ENCODE assay signal across 7 cellular contexts in the genomic region with DNA sequence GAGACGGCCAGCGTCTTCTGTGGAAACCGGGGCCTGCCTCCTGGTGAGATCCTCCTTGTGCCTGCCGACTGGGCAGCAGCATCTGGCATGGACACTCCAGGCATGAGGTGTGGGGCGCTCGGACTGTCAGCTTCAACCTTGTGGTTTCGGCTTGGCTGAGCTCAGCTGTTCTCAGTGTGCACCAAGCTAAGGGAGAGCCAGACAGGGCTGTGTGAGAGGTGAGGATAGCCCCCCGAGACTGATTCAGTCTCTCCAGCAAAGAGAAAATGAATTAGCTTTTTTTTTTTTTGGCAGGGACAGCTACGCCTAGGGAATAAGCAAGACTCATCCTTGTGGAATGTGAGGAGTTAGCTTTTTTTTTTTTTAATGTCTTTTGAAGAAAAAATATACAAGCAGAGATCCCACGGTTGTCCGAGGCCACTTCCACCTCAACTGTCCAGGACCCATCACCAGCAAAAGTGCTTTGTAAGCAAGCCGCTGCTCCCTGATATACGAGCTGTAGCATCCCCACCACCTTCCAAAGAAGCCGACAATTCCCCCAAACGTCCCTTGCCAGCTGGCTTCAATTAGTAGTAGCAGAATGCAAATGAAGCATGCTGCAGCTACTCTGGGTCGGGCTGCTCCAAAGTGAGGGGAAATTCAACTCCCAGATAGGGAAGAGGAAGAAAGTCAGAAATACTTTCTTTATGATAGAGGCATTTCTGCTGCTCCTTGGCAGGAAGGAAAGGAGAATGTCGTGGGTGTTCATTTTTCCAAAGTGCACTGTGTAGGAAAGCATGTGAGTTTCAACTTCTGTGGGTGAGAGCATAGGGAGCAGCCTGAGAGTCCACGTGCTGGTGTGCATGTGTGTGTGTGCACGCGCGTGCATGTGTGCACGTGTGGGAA. TPM values are rescaled to one million over a fixed set of nuclear protein-coding genes. Genes with fewer than 3 reads are reported as not detected.
A peak's percentile ranks its signal among the peaks of the same experiment; 100 is the strongest.
DNase-seq lines count a peak whose midpoint lies in the region; ATAC-seq, FAIRE-seq and TF ChIP-seq lines count a peak whose summit lies in the region.

No MANE protein-coding gene starts in this region.

- H4K20me1 ChIP-seq in GM12878 (ENCODE audit: control insufficient read depth, insufficient read depth) (no peaks in the 10 kb centered on the region), keratinocyte (ENCODE audit: control insufficient read depth, extremely low read depth, insufficient read depth, low read length) (no peaks in the 10 kb centered on the region)

- no peaks in the 10 kb centered on the region; the same call in 2 of the 3 replicates for H3K9me3 ChIP-seq in GM12878 (replicated peaks; ENCODE audit: control insufficient read depth, insufficient read depth, low read length)
- H3K9me3 ChIP-seq in keratinocyte (ENCODE audit: control insufficient read depth, low read depth, low read length): no peaks in the 10 kb centered on the region
- no peaks in the 10 kb centered on the region for H3K9me3 ChIP-seq in tibial artery
- peaks cover 0 to 19% (median 0%) of the 10 kb centered on the region in 8 donors for H3K9me3 ChIP-seq in spleen

- DNase-seq in HS-27A (ENCODE audit: low read depth): peak; percentile 50
- DNase-seq in GM12878 (ENCODE audit: low read depth, low spot score): no peak
- no peak for DNase-seq in keratinocyte (ENCODE audit: low read depth, low spot score)
- DNase-seq in tibial artery: no peak
- DNase-seq in activated CD4-positive, alpha-beta T cell treated with anti-CD3 and anti-CD28 coated beads for 4 hours: no peak
- DNase-seq in spleen: no peak

- peak; percentile 48; the same call in 1 of the 3 replicates for ATAC-seq in GM12878
- no peak for ATAC-seq in HG02623 (IDR thresholded peaks at IDR 0.05; ENCODE audit: unreplicated experiment)

- in situ Hi-C loops in GM12878 (cut with MboI): no loop called here

- H3K36me3 ChIP-seq in GM12878 (ENCODE audit: control insufficient read depth in 2 of 2, insufficient read depth in 2 of 2, low read length in 1 of 2) (no peaks in the 10 kb centered on the region), keratinocyte (ENCODE audit: control insufficient read depth in 2 of 2, extremely low read depth in 1 of 2, insufficient read depth in 2 of 2, low read length in 2 of 2) (no peaks in the 10 kb centered on the region), tibial artery (no peaks in the 10 kb centered on the region), spleen (no peaks in the 10 kb centered on the region)

- no peaks in the 10 kb centered on the region for H3K79me2 ChIP-seq in GM12878 (ENCODE audit: control insufficient read depth, insufficient read depth, low read length)
- H3K79me2 ChIP-seq in keratinocyte (ENCODE audit: control insufficient read depth, insufficient read depth, low read length): no peaks in the 10 kb centered on the region

- intact Hi-C loops in GM12878 (cut with micrococcal nuclease; ENCODE audit: unreplicated experiment) (no loop called here), tibial artery (cut with DNase I; ENCODE audit: low total_unique reads) (no loop called here), spleen (cut with DNase I; ENCODE audit: low total_unique reads) (no loop called here)

- TF ChIP-seq CTCF in GM12878 (IDR thresholded peaks at IDR 0.05 in 2 of 3, conservative IDR thresholded peaks at IDR 0.05 in 1 of 3; ENCODE audit: control insufficient read depth in 2 of 3, extremely low read depth in 1 of 3, insufficient read depth in 1 of 3, low read depth in 3 of 3, low read length in 3 of 3) (no peak), keratinocyte (optimal IDR thresholded peaks at IDR 0.05 in 1 of 3, IDR thresholded peaks at IDR 0.05 in 1 of 3, conservative IDR thresholded peaks at IDR 0.05 in 1 of 3; ENCODE audit: extremely low read depth in 1 of 3, insufficient read depth in 2 of 3, low read length in 3 of 3) (no peak), tibial artery (IDR thresholded peaks at IDR 0.05) (no peak), spleen (IDR thresholded peaks at IDR 0.05 in 8 of 11, conservative IDR thresholded peaks at IDR 0.05 in 3 of 11) (no peak)

- H3K9me1 ChIP-seq in keratinocyte (ENCODE audit: control insufficient read depth, extremely low read depth, insufficient read depth, low read length): peaks cover 3% of the 10 kb centered on the region

- H3K9ac ChIP-seq in GM12878 (ENCODE audit: control insufficient read depth, insufficient read depth, low read length): no peak overlapping the region
- H3K9ac ChIP-seq in keratinocyte (ENCODE audit: control insufficient read depth, extremely low read depth, insufficient read depth, low read length): peak overlapping the region; percentile 39

- dilution Hi-C loops in keratinocyte (cut with MboI; ENCODE audit: extremely low pct_ligation_motif_present, low sequenced_read_pairs): no loop called here

- TF ChIP-seq POLR2A in GM12878 (IDR thresholded peaks at IDR 0.05; ENCODE audit: low read depth, low read length): no peak
- TF ChIP-seq POLR2A in spleen (IDR thresholded peaks at IDR 0.05): no peak

- TF ChIP-seq RAD21 in GM12878 (IDR thresholded peaks at IDR 0.05; ENCODE audit: insufficient read depth, low read depth, low read length): no peak

- no peaks in the 10 kb centered on the region for H3K4me1 ChIP-seq in GM12878 (ENCODE audit: control insufficient read depth, insufficient read depth, low read length)
- H3K4me1 ChIP-seq in keratinocyte (ENCODE audit: control insufficient read depth, extremely low read depth, insufficient read depth, low read length): peaks cover 18% of the 10 kb centered on the region
- peaks cover 0 to 14% (median 10%) of the 10 kb centered on the region in 4 donors for H3K4me1 ChIP-seq in tibial artery
- H3K4me1 ChIP-seq in spleen: no peaks in the 10 kb centered on the region

- POLR2A ChIA-PET in GM12878 (lab: Charles Lee): no interaction called here

- H3K27ac ChIP-seq in GM12878 (ENCODE audit: control insufficient read depth, insufficient read depth) (no peak overlapping the region), keratinocyte (ENCODE audit: control insufficient read depth, insufficient read depth, low read length) (peak overlapping the region; percentile 24), tibial artery (no peak overlapping the region), spleen (peak overlapping the region in 3 of 8 donors; percentile 2 to 26 (median 4))

- WGBS in GM12878 (ENCODE audit: insufficient coverage, insufficient replicate concordance, low lambda C conversion rate, missing lambda C conversion rate): 23% methylated on average over 22 of the region's 22 CpGs
- WGBS in spleen, 5 donors: 67 to 76% (median 68%) methylated on average over 22 of the region's 22 CpGs

- CTCF ChIA-PET in GM12878 (lab: Yijun Ruan, JAX): interaction anchor here (0.6 kb wide), 2 partner anchors 15 to 16 kb away, joined by 3 read pairs; no protein-coding TSS in a partner anchor

- no peak for FAIRE-seq in GM12878 (lab: Jason Lieb, UNC)
- FAIRE-seq in keratinocyte (lab: Jason Lieb, UNC): no peak

- no TSS peak for BruUV-seq in GM12878 (replicated peaks; lab: Mats Ljungman, UMichigan)

- H3K4me2 ChIP-seq in GM12878 (ENCODE audit: control insufficient read depth, insufficient read depth): no peak overlapping the region
- peak overlapping the region; percentile 92 for H3K4me2 ChIP-seq in keratinocyte (ENCODE audit: control insufficient read depth, extremely low read depth, insufficient read depth, low read depth, low read length)

- TF ChIP-seq EP300 in GM12878 (IDR thresholded peaks at IDR 0.05; ENCODE audit: borderline replicate concordance in 1 of 2, control insufficient read depth in 1 of 2, low read depth in 2 of 2, low read length in 2 of 2): no peak

- no peak overlapping the region for H3K4me3 ChIP-seq in GM12878
- H3K4me3 ChIP-seq in keratinocyte (ENCODE audit: control insufficient read depth in 2 of 3, extremely low read depth in 1 of 3, insufficient read depth in 2 of 3, low read depth in 1 of 3, low read length in 3 of 3): peak overlapping the region in 1 of 3 experiments; percentile 40
- peak overlapping the region; percentile 19 to 27 for H3K4me3 ChIP-seq in tibial artery
- no peak overlapping the region for H3K4me3 ChIP-seq in spleen

- H2AFZ ChIP-seq in GM12878 (ENCODE audit: control insufficient read depth, low read depth, low read length) (no peak overlapping the region), keratinocyte (ENCODE audit: control insufficient read depth, low read length) (no peak overlapping the region)

- RAD21 ChIA-PET in GM12878 (lab: Charles Lee; ENCODE audit: unreplicated experiment): no interaction called here

- SMC1A ChIA-PET in GM12878 (lab: Charles Lee; ENCODE audit: uncharacterized antibody, unreplicated experiment): interaction anchor here (0.6 kb wide), 1 partner anchor 42 kb away, joined by 4 read pairs; no protein-coding TSS in a partner anchor

- peaks cover 0 to 11% of the 10 kb centered on the region in 2 experiments; a peak in 2 of 4 replicates for H3K27me3 ChIP-seq in GM12878 (replicated peaks in 1 of 2; ENCODE audit: control insufficient read depth in 2 of 2, insufficient read depth in 2 of 2, low read length in 1 of 2)
- peaks cover 5% of the 10 kb centered on the region for H3K27me3 ChIP-seq in keratinocyte (ENCODE audit: control insufficient read depth, extremely low read depth, insufficient read depth, low read length)
- H3K27me3 ChIP-seq in tibial artery: peaks cover 0 to 8% of the 10 kb centered on the region in 2 donors
- H3K27me3 ChIP-seq in spleen (replicated peaks in 1 of 7): peaks cover 0 to 42% (median 0%) of the 10 kb centered on the region in 7 donors

RNA-seq across cellular contexts. Expression of a gene that starts 9.8 kb away (rescaled TPM):
- 22.5 and 26.7 TPM in 2 replicates for total RNA-seq in GM12878 (2013; cell fraction: nucleolus; rRNA removed)
- total RNA-seq in GM12878 (2014; rRNA removed): 3.3 and 4.2 TPM in 2 replicates
- total RNA-seq in GM12878 (2014; rRNA removed; fragmentation: Illumina TruSeq; extraction: Trizol): 2.4 and 2.7 TPM in 2 replicates
- 2.4 and 3.1 TPM in 2 replicates for total RNA-seq in GM12878 (2021)
- 3.6 TPM for polyA plus RNA-seq in GM12878 (2011; ENCODE audit: low read depth)
- 6.0 and 20.1 TPM in 2 replicates for polyA plus RNA-seq in GM12878 (2011; rRNA removed)
- polyA plus RNA-seq in GM12878 (2011; cell fraction: cytosol; rRNA removed): 31.4 and 54.1 TPM in 2 replicates
- polyA plus RNA-seq in GM12878 (2011; cell fraction: nucleus; rRNA removed): 12.3 and 17.1 TPM in 2 replicates
- 2.3 and 2.8 TPM in 2 replicates for polyA plus RNA-seq in GM12878 (2012)
- 8.4 and 9.3 TPM in 2 replicates for polyA plus RNA-seq in GM12878 (2014; fragmentation: Illumina TruSeq; extraction: Trizol)
- 1 to 10 TPM in 1 of 2 experiments, under 1 TPM in 1; 0.86 to 2.6 TPM for polyA plus RNA-seq in GM12878 (2014; fragmentation: Nextera tagmentation; extraction: Ambion mirVana)
- 4.1 and 7.3 TPM in 2 replicates for polyA plus RNA-seq in GM12878 (2014; rRNA removed)
- 1 to 10 TPM; 2.3 to 3.8 TPM for polyA plus RNA-seq in GM12878 (2016; fragmentation: Nextera tagmentation; extraction: Ambion mirVana)
- polyA minus RNA-seq in GM12878 (2011; rRNA and poly(A)+ RNA removed): 24.0 and 34.6 TPM in 2 replicates
- polyA minus RNA-seq in GM12878 (2011; cell fraction: cytosol; rRNA and poly(A)+ RNA removed): 2.6 and 6.0 TPM in 2 replicates
- polyA minus RNA-seq in GM12878 (2011; cell fraction: nucleus; rRNA and poly(A)+ RNA removed): 6.0 and 6.6 TPM in 2 replicates
- 2.4 to 5.7 TPM (median 5.0 TPM) in 3 replicates for polyA plus RNA-seq in keratinocyte
- polyA plus RNA-seq in keratinocyte (2011; ENCODE audit: low read depth): not detected
- 2.4 and 2.5 TPM in 2 replicates for polyA plus RNA-seq in keratinocyte (2011; cell fraction: cytosol; rRNA removed)
- polyA plus RNA-seq in keratinocyte (2011; cell fraction: nucleus; rRNA removed): 1.4 and 2.0 TPM in 2 replicates
- 0.34 and 3.4 TPM in 2 replicates for polyA plus RNA-seq in keratinocyte (2012; ENCODE audit: low replicate concordance)
- polyA minus RNA-seq in keratinocyte: 6.5 to 8.6 TPM (median 8.2 TPM) in 3 replicates
- polyA minus RNA-seq in keratinocyte (2011; cell fraction: cytosol; rRNA and poly(A)+ RNA removed): not detected
- polyA minus RNA-seq in keratinocyte (2011; cell fraction: nucleus; rRNA and poly(A)+ RNA removed): 0.95 and 2.2 TPM in 2 replicates
- total RNA-seq in spleen: 10 to 100 TPM in 6 of 7 donors, 1 to 10 TPM in 1; 7.1 to 29.4 (median 16.9) TPM
- 10 to 100 TPM in 1 of 3 donors, 1 to 10 TPM in 2; 6.1 to 11.7 (median 7.7) TPM for polyA plus RNA-seq in spleen

RNA-seq across cellular contexts. Expression of a gene that starts 51.2 kb away (rescaled TPM):
- 0.69 TPM in 1 of 2 replicates, not detected in the other for total RNA-seq in GM12878 (2013; cell fraction: nucleolus; rRNA removed)
- total RNA-seq in GM12878 (2014; rRNA removed) (not detected in 2 replicates), GM12878 (2014; rRNA removed; fragmentation: Illumina TruSeq; extraction: Trizol) (not detected in 2 replicates), GM12878 (2021) (0.13 TPM in 1 of 2 replicates, not detected in the other), spleen (under 1 TPM; 0.28 to 0.88 (median 0.60) TPM)
- polyA plus RNA-seq in GM12878 (2011; ENCODE audit: low read depth): not detected
- polyA plus RNA-seq in GM12878 (2011; rRNA removed) (0.04 TPM in 1 of 2 replicates, not detected in the other), GM12878 (2014; fragmentation: Illumina TruSeq; extraction: Trizol) (0.09 TPM in 1 of 2 replicates, not detected in the other), GM12878 (2014; fragmentation: Nextera tagmentation; extraction: Ambion mirVana) (under 1 TPM in 1 of 2 experiments, not detected in 1; 0.04 TPM), GM12878 (2014; rRNA removed) (0.03 TPM in 2 replicates), GM12878 (2016; fragmentation: Nextera tagmentation; extraction: Ambion mirVana) (under 1 TPM in 1 of 2 experiments, not detected in 1; 0.11 TPM), keratinocyte (0.35 to 0.49 TPM (median 0.46 TPM) in 3 replicates), spleen (under 1 TPM; 0.15 to 0.58 (median 0.27) TPM)
- 0.12 and 0.17 TPM in 2 replicates for polyA plus RNA-seq in GM12878 (2011; cell fraction: cytosol; rRNA removed)
- polyA plus RNA-seq in GM12878 (2011; cell fraction: nucleus; rRNA removed): 0.06 and 0.07 TPM in 2 replicates
- 0.03 and 0.07 TPM in 2 replicates for polyA plus RNA-seq in GM12878 (2012)
- polyA minus RNA-seq in GM12878 (2011; rRNA and poly(A)+ RNA removed): 0.93 TPM in 1 of 2 replicates, not detected in the other
- polyA minus RNA-seq in GM12878 (2011; cell fraction: cytosol; rRNA and poly(A)+ RNA removed): 0.62 TPM in 1 of 2 replicates, not detected in the other
- polyA minus RNA-seq in GM12878 (2011; cell fraction: nucleus; rRNA and poly(A)+ RNA removed): 0.19 TPM in 1 of 2 replicates, not detected in the other
- polyA plus RNA-seq in keratinocyte (2011; ENCODE audit: low read depth): 8.9 TPM
- 0.27 and 0.29 TPM in 2 replicates for polyA plus RNA-seq in keratinocyte (2011; cell fraction: cytosol; rRNA removed)
- polyA plus RNA-seq in keratinocyte (2011; cell fraction: nucleus; rRNA removed): 0.62 and 0.80 TPM in 2 replicates
- polyA plus RNA-seq in keratinocyte (2012; ENCODE audit: low replicate concordance): 0.44 and 12.1 TPM in 2 replicates
- polyA minus RNA-seq in keratinocyte: 0.49 to 1.2 TPM (median 0.79 TPM) in 3 replicates
- polyA minus RNA-seq in keratinocyte (2011; cell fraction: cytosol; rRNA and poly(A)+ RNA removed): not detected
- 0.84 and 1.0 TPM in 2 replicates for polyA minus RNA-seq in keratinocyte (2011; cell fraction: nucleus; rRNA and poly(A)+ RNA removed)

Comparison
In these comparisons a context has a peak if more than half of its experiments do, and no peak if none do; other contexts are left out.
1. H3K4me3 ChIP-seq: peak in tibial artery (2 of 2); none in GM12878 (single experiment) and spleen (0 of 8).